ENCODE assay signal across 8 cellular contexts in genomic region chr17:78112508-78113471, GRCh38. TPM values are rescaled to one million over a fixed set of nuclear protein-coding genes. Genes with fewer than 3 reads are reported as not detected.
DNase-seq lines count a peak whose midpoint lies in the region; ATAC-seq, FAIRE-seq and TF ChIP-seq lines count a peak whose summit lies in the region.

No MANE protein-coding gene starts in this region.

- TF ChIP-seq CTCF in Peyer's patch (IDR thresholded peaks at IDR 0.05): peak; percentile 98 to 99 (median 98)
- peak; percentile 97 for TF ChIP-seq CTCF in fibroblast of the aortic adventitia (IDR thresholded peaks at IDR 0.05; ENCODE audit: insufficient read depth, low read length)

- peak; percentile 48 for FAIRE-seq in urothelium cell line (lab: Jason Lieb, UNC)

- no peak for TF ChIP-seq POLR2A in Peyer's patch (IDR thresholded peaks at IDR 0.05)

- peak; percentile 94 for DNase-seq in ELF-1 (ENCODE audit: low read depth, low spot score)
- DNase-seq in Peyer's patch: peak; percentile 82 to 93 (median 88)
- DNase-seq in activated T-helper 2 cell treated with anti-CD3 and anti-CD28 coated beads, Interferon-gamma antibody, Interleukin-2, Interleukin-4, amounts not matched to agents 10 μg/mL and 5 μg/mL and 100 μg/mL, durations not matched to agents 14 hours and 24 hours and 36 hours (ENCODE audit: low spot score): peak; percentile 69
- DNase-seq in fibroblast of the aortic adventitia (ENCODE audit: low read depth): peak; percentile 49
- peak; percentile 45 for DNase-seq in occipital lobe (lab: John Stamatoyannopoulos, UW)
- DNase-seq in urothelium cell line (ENCODE audit: low spot score): peak; percentile 91

- no peaks in the 10 kb centered on the region for H3K27me3 ChIP-seq in Peyer's patch

- H3K36me3 Mint-ChIP-seq in activated T-helper 2 cell treated with anti-CD3 and anti-CD28 coated beads, Interferon-gamma antibody, Interleukin-2, Interleukin-4, amounts not matched to agents 10 μg/mL and 5 μg/mL and 100 μg/mL, durations not matched to agents 14 hours and 24 hours and 36 hours (ENCODE audit: low read depth): peaks cover 62% of the 10 kb centered on the region

- H3K9me3 ChIP-seq in Peyer's patch: no peaks in the 10 kb centered on the region

- H3K27ac Mint-ChIP-seq in activated T-helper 2 cell treated with anti-CD3 and anti-CD28 coated beads, Interferon-gamma antibody, Interleukin-2, Interleukin-4, amounts not matched to agents 10 μg/mL and 5 μg/mL and 100 μg/mL, durations not matched to agents 14 hours and 24 hours and 36 hours: peak overlapping the region; percentile 84

- ATAC-seq in HG03432 (IDR thresholded peaks at IDR 0.05; ENCODE audit: unreplicated experiment): peak; percentile 60
- ATAC-seq in GM19351 (IDR thresholded peaks at IDR 0.05; ENCODE audit: unreplicated experiment): no peak

- peak overlapping the region in 1 of 4 donors; percentile 66 for H3K27ac ChIP-seq in Peyer's patch

- H3K4me1 ChIP-seq in Peyer's patch: peaks cover 0 to 14% (median 10%) of the 10 kb centered on the region in 4 donors

- intact Hi-C loops in activated T-helper 2 cell treated with anti-CD3 and anti-CD28 coated beads, Interferon-gamma antibody, Interleukin-2, Interleukin-4, amounts not matched to agents 10 μg/mL and 5 μg/mL and 100 μg/mL, durations not matched to agents 14 hours and 24 hours and 36 hours (cut with micrococcal nuclease): loop anchor here (1.0 to 2.0 kb wide), 3 partner anchors 15 to 64 kb away; no protein-coding TSS in a partner anchor

- H3K4me3 Mint-ChIP-seq in activated T-helper 2 cell treated with anti-CD3 and anti-CD28 coated beads, Interferon-gamma antibody, Interleukin-2, Interleukin-4, amounts not matched to agents 10 μg/mL and 5 μg/mL and 100 μg/mL, durations not matched to agents 14 hours and 24 hours and 36 hours (ENCODE audit: low read depth): no peak overlapping the region

- H3K27me3 Mint-ChIP-seq in activated T-helper 2 cell treated with anti-CD3 and anti-CD28 coated beads, Interferon-gamma antibody, Interleukin-2, Interleukin-4, amounts not matched to agents 10 μg/mL and 5 μg/mL and 100 μg/mL, durations not matched to agents 14 hours and 24 hours and 36 hours (ENCODE audit: low read depth): no peaks in the 10 kb centered on the region

- H3K4me3 ChIP-seq in Peyer's patch (no peak overlapping the region), fibroblast of the aortic adventitia (ENCODE audit: low read depth, low read length) (no peak overlapping the region)

- H3K36me3 ChIP-seq in Peyer's patch: peaks cover 0 to 46% (median 0%) of the 10 kb centered on the region in 3 donors

- no peaks in the 10 kb centered on the region for H3K9me3 Mint-ChIP-seq in activated T-helper 2 cell treated with anti-CD3 and anti-CD28 coated beads, Interferon-gamma antibody, Interleukin-2, Interleukin-4, amounts not matched to agents 10 μg/mL and 5 μg/mL and 100 μg/mL, durations not matched to agents 14 hours and 24 hours and 36 hours

- peaks cover 32% of the 10 kb centered on the region for H3K4me1 Mint-ChIP-seq in activated T-helper 2 cell treated with anti-CD3 and anti-CD28 coated beads, Interferon-gamma antibody, Interleukin-2, Interleukin-4, amounts not matched to agents 10 μg/mL and 5 μg/mL and 100 μg/mL, durations not matched to agents 14 hours and 24 hours and 36 hours (ENCODE audit: low read depth)

RNA-seq across cellular contexts. Expression of gene TMC6, which starts 15.8 kb away (rescaled TPM):
- total RNA-seq in Peyer's patch (100 to 1,000 TPM in 1 of 4 donors, 10 to 100 TPM in 3; 54.5 to 107 (median 94.9) TPM), fibroblast of the aortic adventitia (ENCODE audit: low replicate concordance) (1.2 TPM in 1 of 2 replicates, not detected in the other), occipital lobe (2.3 TPM)
- 240 and 241 TPM in 2 replicates for total RNA-seq in activated T-helper 2 cell treated with anti-CD3 and anti-CD28 coated beads, Interferon-gamma antibody, Interleukin-2, Interleukin-4, amounts not matched to agents 10 μg/mL and 5 μg/mL and 100 μg/mL, durations not matched to agents 14 hours and 24 hours and 36 hours

RNA-seq across cellular contexts. Expression of gene TMC8, which starts 17.8 kb away (rescaled TPM):
- total RNA-seq in Peyer's patch (10 to 100 TPM in 3 of 4 donors, 1 to 10 TPM in 1; 10.0 to 66.8 (median 22.5) TPM), fibroblast of the aortic adventitia (ENCODE audit: low replicate concordance) (not detected in 2 replicates), occipital lobe (0.94 TPM)
- 196 and 208 TPM in 2 replicates for total RNA-seq in activated T-helper 2 cell treated with anti-CD3 and anti-CD28 coated beads, Interferon-gamma antibody, Interleukin-2, Interleukin-4, amounts not matched to agents 10 μg/mL and 5 μg/mL and 100 μg/mL, durations not matched to agents 14 hours and 24 hours and 36 hours

RNA-seq across cellular contexts. Expression of gene C17orf99, which starts 33.4 kb away (rescaled TPM):
- 1 to 10 TPM in 1 of 4 donors, not detected in 3; 1.6 TPM for total RNA-seq in Peyer's patch
- not detected in 2 replicates for total RNA-seq in activated T-helper 2 cell treated with anti-CD3 and anti-CD28 coated beads, Interferon-gamma antibody, Interleukin-2, Interleukin-4, amounts not matched to agents 10 μg/mL and 5 μg/mL and 100 μg/mL, durations not matched to agents 14 hours and 24 hours and 36 hours
- not detected in 2 replicates for total RNA-seq in fibroblast of the aortic adventitia (ENCODE audit: low replicate concordance)
- total RNA-seq in occipital lobe: not detected

RNA-seq across cellular contexts. Expression of gene SYNGR2, which starts 55.6 kb away (rescaled TPM):
- 10 to 100 TPM; 51.2 to 87.2 (median 77.3) TPM for total RNA-seq in Peyer's patch
- total RNA-seq in activated T-helper 2 cell treated with anti-CD3 and anti-CD28 coated beads, Interferon-gamma antibody, Interleukin-2, Interleukin-4, amounts not matched to agents 10 μg/mL and 5 μg/mL and 100 μg/mL, durations not matched to agents 14 hours and 24 hours and 36 hours: 92.5 and 92.9 TPM in 2 replicates
- total RNA-seq in fibroblast of the aortic adventitia (ENCODE audit: low replicate concordance): 0.90 and 4.6 TPM in 2 replicates
- 11.4 TPM for total RNA-seq in occipital lobe

Comparison
In these comparisons a context has a peak if more than half of its experiments do, and no peak if none do; other contexts are left out.
1. RNA of gene TMC6, which starts 15.8 kb away (total RNA-seq): 240 to 241 TPM in activated T-helper 2 cell treated with anti-CD3 and anti-CD28 coated beads, Interferon-gamma antibody, Interleukin-2, Interleukin-4, amounts not matched to agents 10 μg/mL and 5 μg/mL and 100 μg/mL, durations not matched to agents 14 hours and 24 hours and 36 hours and 54.5 to 107 TPM in Peyer's patch; 2.3 TPM in occipital lobe (single experiment) and 1.2 TPM in fibroblast of the aortic adventitia; every median in the first group is over 10 times any median in the second.
2. Peak in every context shown above with its lines, with median percentiles within 50 percentile points of each other: DNase-seq.